1 cellular context compared by ENCODE assay signal in genomic region chr5:43075319-43076293, GRCh38.
TF ChIP-seq lines count a peak whose summit lies in the region.

No MANE protein-coding gene starts in this region.

TF ChIP-seq in K562, 482 proteins besides CTCF, POLR2A, EP300 and RAD21 (continued from another document and continues in another):
- TF ChIP-seq MGA (IDR thresholded peaks at IDR 0.05) (peak; percentile 96), ZEB2 (IDR thresholded peaks at IDR 0.05) (peak; percentile 46; the same call in 1 of the 2 replicates), E2F4 (CRISPR knock-in tag; IDR thresholded peaks at IDR 0.05; ENCODE audit: low read depth) (no peak), FOXK1 (CRISPR knock-in tag; IDR thresholded peaks at IDR 0.05; ENCODE audit: borderline replicate concordance) (no peak), BCL6 (CRISPR knock-in tag; IDR thresholded peaks at IDR 0.05) (no peak; the same call in 1 of the 2 replicates), ZKSCAN8 (CRISPR knock-in tag; IDR thresholded peaks at IDR 0.05) (no peak), CREB3 (tag; conservative IDR thresholded peaks at IDR 0.05; ENCODE audit: low read depth) (peak; percentile 92), POLR2B (IDR thresholded peaks at IDR 0.05; ENCODE audit: low read depth, partially characterized antibody) (no peak), ADNP (tag; IDR thresholded peaks at IDR 0.05) (no peak), MIER1 (IDR thresholded peaks at IDR 0.05; ENCODE audit: low read depth) (no peak), ZBTB7A (IDR thresholded peaks at IDR 0.05; ENCODE audit: borderline replicate concordance, control insufficient read depth, low read depth, low read length) (peak; percentile 41; the same call in 1 of the 2 replicates), ATF7 (IDR thresholded peaks at IDR 0.05) (peak; percentile 73; the same call in 1 of the 2 replicates), REST (CRISPR knock-in tag; IDR thresholded peaks at IDR 0.05; ENCODE audit: low read depth) (no peak; the same call in 1 of the 2 replicates), ARID2 (IDR thresholded peaks at IDR 0.05) (no peak; the same call in 1 of the 2 replicates), CBX3 (IDR thresholded peaks at IDR 0.05; ENCODE audit: borderline replicate concordance in 1 of 2, low read length in 2 of 2) (peak in 1 of 2 experiments; percentile 90; a peak in 1 of 3 replicates), FIP1L1 (IDR thresholded peaks at IDR 0.05; ENCODE audit: low read depth, low read length, poor library complexity, severe bottlenecking) (no peak), ESRRB (CRISPR knock-in tag; IDR thresholded peaks at IDR 0.05; ENCODE audit: borderline replicate concordance) (0 out of 2 replicates have a peak, but pooled peaks have one; percentile 28), ZNF175 (CRISPR knock-in tag; IDR thresholded peaks at IDR 0.05; ENCODE audit: low read depth) (peak; percentile 76), HNRNPH1 (optimal IDR thresholded peaks at IDR 0.05; ENCODE audit: low read depth, low read length) (no peak), HMBOX1 (IDR thresholded peaks at IDR 0.05) (no peak; the same call in 1 of the 2 replicates), ZNF274 (IDR thresholded peaks at IDR 0.05; ENCODE audit: borderline replicate concordance, low read depth, low read length) (no peak), MAZ (CRISPR knock-in tag; conservative IDR thresholded peaks at IDR 0.05 in 1 of 2, IDR thresholded peaks at IDR 0.05 in 1 of 2) (peak; percentile 44 to 64), STAT6 (CRISPR knock-in tag; IDR thresholded peaks at IDR 0.05) (no peak), ZC3H4 (CRISPR knock-in tag; IDR thresholded peaks at IDR 0.05; ENCODE audit: borderline replicate concordance) (no peak), ELF4 (CRISPR knock-in tag; IDR thresholded peaks at IDR 0.05) (peak; percentile 72), ARHGAP35 (IDR thresholded peaks at IDR 0.05; ENCODE audit: partially characterized antibody) (no peak), SRSF1 (IDR thresholded peaks at IDR 0.05; ENCODE audit: low read depth, low read length) (no peak), ILK (tag; IDR thresholded peaks at IDR 0.05; ENCODE audit: borderline replicate concordance, low read depth) (no peak), SAFB (IDR thresholded peaks at IDR 0.05; ENCODE audit: borderline replicate concordance, low read depth, low read length) (no peak), THRAP3 (IDR thresholded peaks at IDR 0.05; ENCODE audit: borderline replicate concordance) (peak; percentile 48; the same call in 1 of the 2 replicates)
